In genomic region chr3:196670335-196670734, GRCh38 we compare ENCODE assay signal across 13 cellular contexts. TPM values are rescaled to one million over a fixed set of nuclear protein-coding genes. Genes with fewer than 3 reads are reported as not detected.
DNase-seq lines count a peak whose midpoint lies in the region; ATAC-seq and TF ChIP-seq lines count a peak whose summit lies in the region.
"Had no signal": no experiment of that assay in that cellular context is flagged by ENCODE, and none has a peak within 500 bp of the region (broad histone marks: within the 10 kb centered on the region; RNA-seq: fewer than 3 reads in every experiment).

No MANE protein-coding gene starts in this region.

- CTCF ChIA-PET in activated CD4-positive, alpha-beta T cell treated with anti-CD3 and anti-CD28 coated beads, Interleukin-2, amount 10 ng/mL, durations not matched to agents 7 days and 5 days (lab: Charles Lee) = interaction anchor here (0.8 to 1.3 kb wide), 4 partner anchors 15 to 142 kb away, joined by 3 to 5 read pairs (median 4); no protein-coding TSS in a partner anchor
- CTCF ChIA-PET in T-cell (lab: Charles Lee) = no interaction called here

- H3K36me3 ChIP-seq in left ventricle myocardium inferior = no peaks in the 10 kb centered on the region

- H3K9me3 Mint-ChIP-seq in activated CD4-positive, alpha-beta T cell treated with anti-CD3 and anti-CD28 coated beads, Interleukin-2, amount 10 ng/mL, durations not matched to agents 7 days and 5 days = no peaks in the 10 kb centered on the region
- H3K9me3 Mint-ChIP-seq in T-cell = no peaks in the 10 kb centered on the region
- no peaks in the 10 kb centered on the region for H3K9me3 Mint-ChIP-seq in progenitor cell of endocrine pancreas (ENCODE audit: low read depth)
- H3K9me3 Mint-ChIP-seq: nephron had no signal

- POLR2A ChIA-PET in activated CD4-positive, alpha-beta T cell treated with anti-CD3 and anti-CD28 coated beads, Interleukin-2, amount 10 ng/mL, durations not matched to agents 7 days and 5 days (lab: Charles Lee) = interaction anchor here (0.6 kb wide), 1 partner anchor 38 kb away, joined by 3 read pairs; no protein-coding TSS in a partner anchor
- POLR2A ChIA-PET in T-cell (lab: Charles Lee) = interaction anchor here in 1 of 2 donors (0.5 kb wide), 1 partner anchor 1195 kb away, joined by 5 read pairs; no protein-coding TSS in a partner anchor

- no peaks in the 10 kb centered on the region for H3K27me3 Mint-ChIP-seq in activated CD4-positive, alpha-beta T cell treated with anti-CD3 and anti-CD28 coated beads, Interleukin-2, amount 10 ng/mL, durations not matched to agents 7 days and 5 days
- no peaks in the 10 kb centered on the region for H3K27me3 Mint-ChIP-seq in T-cell
- peaks cover 4% of the 10 kb centered on the region for H3K27me3 Mint-ChIP-seq in progenitor cell of endocrine pancreas

- TF ChIP-seq CTCF in left ventricle myocardium inferior (IDR thresholded peaks at IDR 0.05; ENCODE audit: borderline replicate concordance) = no peak
- no peak for TF ChIP-seq CTCF in progenitor cell of endocrine pancreas (IDR thresholded peaks at IDR 0.05; ENCODE audit: unreplicated experiment)

- peak overlapping the region; percentile 17 for H3K4me3 Mint-ChIP-seq in activated CD4-positive, alpha-beta T cell treated with anti-CD3 and anti-CD28 coated beads, Interleukin-2, amount 10 ng/mL, durations not matched to agents 7 days and 5 days
- H3K4me3 Mint-ChIP-seq in T-cell = peak overlapping the region; percentile 37 to 82 (median 49)
- H3K4me3 Mint-ChIP-seq in progenitor cell of endocrine pancreas (ENCODE audit: low read depth) = no peak overlapping the region
- H3K4me3 Mint-ChIP-seq: nephron had no signal

- ATAC-seq in T-cell (replicated peaks in 1 of 4) (peak; percentile 12 to 71 (median 54)), GM21529 (IDR thresholded peaks at IDR 0.05; ENCODE audit: unreplicated experiment) (no peak)
- ATAC-seq: A549 had no signal

- H3K27ac ChIP-seq in left ventricle myocardium inferior (replicated peaks) = peak overlapping the region; percentile 71
- H3K27ac ChIP-seq: A549 had no signal

- peaks cover 30% of the 10 kb centered on the region for H3K4me1 Mint-ChIP-seq in activated CD4-positive, alpha-beta T cell treated with anti-CD3 and anti-CD28 coated beads, Interleukin-2, amount 10 ng/mL, durations not matched to agents 7 days and 5 days
- peaks cover 16 to 29% (median 22%) of the 10 kb centered on the region in 3 donors for H3K4me1 Mint-ChIP-seq in T-cell
- peaks cover 14% of the 10 kb centered on the region for H3K4me1 Mint-ChIP-seq in progenitor cell of endocrine pancreas (ENCODE audit: low read depth)

- H3K9me3 ChIP-seq in left ventricle myocardium inferior (replicated peaks) = no peaks in the 10 kb centered on the region
- H3K9me3 ChIP-seq: A549 had no signal

- no peak overlapping the region for H3K4me3 ChIP-seq in left ventricle myocardium inferior
- H3K4me3 ChIP-seq: A549 had no signal

- peaks cover 9% of the 10 kb centered on the region for H3K4me1 ChIP-seq in left ventricle myocardium inferior

- H3K27me3 ChIP-seq in left ventricle myocardium inferior (ENCODE audit: low read depth) = peaks cover 24% of the 10 kb centered on the region

- DNase-seq in activated CD4-positive, alpha-beta T cell treated with anti-CD3 and anti-CD28 coated beads, Interleukin-2, amount 10 ng/mL, durations not matched to agents 7 days and 5 days = no peak
- no peak for DNase-seq in activated CD4-positive, alpha-beta T cell treated with anti-CD3 and anti-CD28 coated beads, Interleukin-2, amount 50 U/mL, for 1 hour
- DNase-seq in T-cell (no peak), left ventricle myocardium inferior (no peak), progenitor cell of endocrine pancreas (ENCODE audit: low spot score, unreplicated experiment) (no peak), SW480 (ENCODE audit: low spot score) (no peak), HT-29 (ENCODE audit: low spot score) (no peak)
- DNase-seq: cerebellar nuclear complex, NCI-H2029 treated with DMSO at 0.1 percent for 48 hours, SHP77 had no signal

- H3K36me3 Mint-ChIP-seq in activated CD4-positive, alpha-beta T cell treated with anti-CD3 and anti-CD28 coated beads, Interleukin-2, amount 10 ng/mL, durations not matched to agents 7 days and 5 days (ENCODE audit: low read depth) = peaks cover 3% of the 10 kb centered on the region
- H3K36me3 Mint-ChIP-seq in T-cell (peaks cover 6% of the 10 kb centered on the region), progenitor cell of endocrine pancreas (ENCODE audit: insufficient read depth) (no peaks in the 10 kb centered on the region)

- intact Hi-C loops in left ventricle myocardium inferior (cut with micrococcal nuclease) = no loop called here

- H3K27ac Mint-ChIP-seq in activated CD4-positive, alpha-beta T cell treated with anti-CD3 and anti-CD28 coated beads, Interleukin-2, amount 10 ng/mL, durations not matched to agents 7 days and 5 days = peak overlapping the region; percentile 78
- peak overlapping the region; percentile 91 to 93 for H3K27ac Mint-ChIP-seq in T-cell
- peak overlapping the region; percentile 15 for H3K27ac Mint-ChIP-seq in progenitor cell of endocrine pancreas
- H3K27ac Mint-ChIP-seq: nephron had no signal

RNA-seq across cellular contexts. Expression of gene NRROS, which starts 30.8 kb away (rescaled TPM):
- total RNA-seq in activated CD4-positive, alpha-beta T cell treated with anti-CD3 and anti-CD28 coated beads, Interleukin-2, amount 10 ng/mL, durations not matched to agents 7 days and 5 days = 10 to 100 TPM; 36.6 to 40.6 TPM
- total RNA-seq in T-cell = 10 to 100 TPM in 4 of 5 donors, 1 to 10 TPM in 1; 7.6 to 16.8 (median 15.6) TPM
- total RNA-seq in left ventricle myocardium inferior = 2.4 TPM
- total RNA-seq in progenitor cell of endocrine pancreas = 1.4 and 2.0 TPM in 2 replicates
- not detected in 2 replicates for total RNA-seq in HT-29 (2014; rRNA removed; shearing (Covaris generic))

RNA-seq across cellular contexts. Expression of gene CEP19, which starts 41.7 kb away (rescaled TPM):
- total RNA-seq in activated CD4-positive, alpha-beta T cell treated with anti-CD3 and anti-CD28 coated beads, Interleukin-2, amount 10 ng/mL, durations not matched to agents 7 days and 5 days = 1 to 10 TPM; 5.3 to 6.0 TPM
- total RNA-seq in T-cell = 1 to 10 TPM; 1.6 to 8.5 (median 6.4) TPM
- total RNA-seq in left ventricle myocardium inferior = 1.5 TPM
- 2.3 and 2.5 TPM in 2 replicates for total RNA-seq in progenitor cell of endocrine pancreas
- 0.15 and 0.52 TPM in 2 replicates for total RNA-seq in HT-29 (2014; rRNA removed; shearing (Covaris generic))

RNA-seq across cellular contexts. Expression of gene PIGX, which starts 41.8 kb away (rescaled TPM):
- 10 to 100 TPM; 40.9 to 45.4 TPM for total RNA-seq in activated CD4-positive, alpha-beta T cell treated with anti-CD3 and anti-CD28 coated beads, Interleukin-2, amount 10 ng/mL, durations not matched to agents 7 days and 5 days
- total RNA-seq in T-cell (10 to 100 TPM; 18.9 to 27.9 (median 22.3) TPM), left ventricle myocardium inferior (15.6 TPM), progenitor cell of endocrine pancreas (26.1 and 28.3 TPM in 2 replicates)
- total RNA-seq in HT-29 (2014; rRNA removed; shearing (Covaris generic)) = 16.7 and 19.7 TPM in 2 replicates

Comparison
In these comparisons a context has a peak if more than half of its experiments do, and no peak if none do; other contexts are left out.
1. H3K27ac Mint-ChIP-seq: peak in every context shown above with its lines; median percentile 92 in T-cell; 78 in activated CD4-positive, alpha-beta T cell treated with anti-CD3 and anti-CD28 coated beads, Interleukin-2, amount 10 ng/mL, durations not matched to agents 7 days and 5 days; 15 in progenitor cell of endocrine pancreas.